ENCODE assay signal across 11 cellular contexts in genomic region chr19:54518844-54519243, GRCh38.
DNase-seq lines count a peak whose midpoint lies in the region; ATAC-seq and TF ChIP-seq lines count a peak whose summit lies in the region.
"Had no signal": no experiment of that assay in that cellular context is flagged by ENCODE, and none has a peak within 500 bp of the region (broad histone marks: within the 10 kb centered on the region; RNA-seq: fewer than 3 reads in every experiment).

No MANE protein-coding gene starts in this region.

- no peak for TF ChIP-seq CTCF in VCaP (conservative IDR thresholded peaks at IDR 0.05)

- CTCF ChIA-PET in HEK293T (lab: Yijun Ruan, JAX) = no interaction called here

- peak overlapping the region; percentile 28 for H3K4me3 Mint-ChIP-seq in stimulated activated naive CD8-positive, alpha-beta T cell treated with anti-CD3 and anti-CD28 coated beads, Interleukin-15, Interleukin-2, amounts not matched to agents 100 ng/mL and 50 ng/mL, for 24 hours

- H3K36me3 Mint-ChIP-seq in stimulated activated naive CD8-positive, alpha-beta T cell treated with anti-CD3 and anti-CD28 coated beads, Interleukin-15, Interleukin-2, amounts not matched to agents 100 ng/mL and 50 ng/mL, for 24 hours (ENCODE audit: low read depth) = no peaks in the 10 kb centered on the region

- peak overlapping the region; percentile 34 for H3K27ac ChIP-seq in VCaP
- H3K27ac ChIP-seq: epithelial cell of prostate had no signal

- peaks cover 52% of the 10 kb centered on the region for H3K27me3 Mint-ChIP-seq in stimulated activated naive CD8-positive, alpha-beta T cell treated with anti-CD3 and anti-CD28 coated beads, Interleukin-15, Interleukin-2, amounts not matched to agents 100 ng/mL and 50 ng/mL, for 24 hours

- ATAC-seq in HG03196 (IDR thresholded peaks at IDR 0.05; ENCODE audit: unreplicated experiment) = peak; percentile 57
- ATAC-seq: left ventricle myocardium superior had no signal

- H3K27ac Mint-ChIP-seq in stimulated activated naive CD8-positive, alpha-beta T cell treated with anti-CD3 and anti-CD28 coated beads, Interleukin-15, Interleukin-2, amounts not matched to agents 100 ng/mL and 50 ng/mL, for 24 hours = peak overlapping the region; percentile 23

- POLR2A ChIA-PET in HEK293T (lab: Yijun Ruan, JAX) = no interaction called here

- peaks cover 58% of the 10 kb centered on the region for H3K4me1 Mint-ChIP-seq in stimulated activated naive CD8-positive, alpha-beta T cell treated with anti-CD3 and anti-CD28 coated beads, Interleukin-15, Interleukin-2, amounts not matched to agents 100 ng/mL and 50 ng/mL, for 24 hours (ENCODE audit: low read depth)

- peak; percentile 17 to 18 for DNase-seq in stimulated activated CD4-positive, alpha-beta T cell treated with anti-CD3 and anti-CD28 coated beads, Interleukin-15, amount 100 ng/mL, for 48 hours (ENCODE audit: low read depth in 2 of 2)
- no peak for DNase-seq in stimulated activated CD4-positive, alpha-beta T cell treated with anti-CD3 and anti-CD28 coated beads, Interleukin-12 subunit alpha, Interleukin-12 subunit beta, amount 100 ng/mL, for 4 hours
- DNase-seq in T-helper 9 cell = no peak
- no peak for DNase-seq in MV-4-11 (lab: John Stamatoyannopoulos, UW)
- no peak for DNase-seq in HEK293T (ENCODE audit: extremely low spot score)
- DNase-seq: left ventricle myocardium superior, NCI-H1092 had no signal

- H3K9me3 Mint-ChIP-seq in stimulated activated naive CD8-positive, alpha-beta T cell treated with anti-CD3 and anti-CD28 coated beads, Interleukin-15, Interleukin-2, amounts not matched to agents 100 ng/mL and 50 ng/mL, for 24 hours = peaks cover 4% of the 10 kb centered on the region

TF ChIP-seq in HEK293T, 16 proteins besides CTCF, POLR2A, EP300 and RAD21:
- TF ChIP-seq ZNF384 (IDR thresholded peaks at IDR 0.05) (no peak), NFRKB (IDR thresholded peaks at IDR 0.05) (no peak), FOXM1 (IDR thresholded peaks at IDR 0.05; ENCODE audit: borderline replicate concordance) (no peak), BHLHE40 (IDR thresholded peaks at IDR 0.05; ENCODE audit: borderline replicate concordance) (no peak), L3MBTL2 (conservative IDR thresholded peaks at IDR 0.05) (no peak), SP1 (IDR thresholded peaks at IDR 0.05) (no peak), FOXK2 (IDR thresholded peaks at IDR 0.05) (no peak), CTBP1 (IDR thresholded peaks at IDR 0.05; ENCODE audit: borderline replicate concordance) (no peak), SUZ12 (IDR thresholded peaks at IDR 0.05) (no peak), TARDBP (IDR thresholded peaks at IDR 0.05) (no peak), HDGF (IDR thresholded peaks at IDR 0.05; ENCODE audit: borderline replicate concordance) (no peak), ARNT (IDR thresholded peaks at IDR 0.05) (no peak), ELF4 (IDR thresholded peaks at IDR 0.05) (no peak), PKNOX1 (IDR thresholded peaks at IDR 0.05) (no peak), FOXA1 (IDR thresholded peaks at IDR 0.05) (no peak), LEF1 (IDR thresholded peaks at IDR 0.05; ENCODE audit: borderline replicate concordance) (no peak)

Comparison
In these comparisons a context has a peak if more than half of its experiments do, and no peak if none do; other contexts are left out.
1. DNase-seq: peak in stimulated activated CD4-positive, alpha-beta T cell treated with anti-CD3 and anti-CD28 coated beads, Interleukin-15, amount 100 ng/mL, for 48 hours (2 of 2); none in stimulated activated CD4-positive, alpha-beta T cell treated with anti-CD3 and anti-CD28 coated beads, Interleukin-12 subunit alpha, Interleukin-12 subunit beta, amount 100 ng/mL, for 4 hours (single experiment), T-helper 9 cell (single experiment), MV-4-11 (single experiment) and HEK293T (single experiment).